In genomic region chr2:127614731-127615130, GRCh38 we compare ENCODE assay signal across 22 cellular contexts. TPM values are rescaled to one million over a fixed set of nuclear protein-coding genes. Genes with fewer than 3 reads are reported as not detected.
DNase-seq lines count a peak whose midpoint lies in the region; ATAC-seq and TF ChIP-seq lines count a peak whose summit lies in the region.
"Had no signal": no experiment of that assay in that cellular context is flagged by ENCODE, and none has a peak within 500 bp of the region (broad histone marks: within the 10 kb centered on the region; RNA-seq: fewer than 3 reads in every experiment).

No MANE protein-coding gene starts in this region.

- H3K4me3 Mint-ChIP-seq in activated naive CD4-positive, alpha-beta T cell treated with anti-CD3 and anti-CD28 coated beads for 36 hours, result no peak overlapping the region
- H3K4me3 Mint-ChIP-seq: stimulated activated naive B cell treated with anti-CD40 and anti-IgM and Interleukin-4, amounts not matched to agents 10 μg/mL and 1 μg/mL and 100 μg/mL, for 72 hours had no signal

- peaks cover 8% of the 10 kb centered on the region for H3K9me3 Mint-ChIP-seq in activated naive CD4-positive, alpha-beta T cell treated with anti-CD3 and anti-CD28 coated beads for 36 hours

- intact Hi-C loops in activated naive CD4-positive, alpha-beta T cell treated with anti-CD3 and anti-CD28 coated beads for 36 hours (cut with micrococcal nuclease), result no loop called here
- intact Hi-C loops in stomach (cut with DNase I; ENCODE audit: low total_unique reads), result no loop called here

- ATAC-seq in foreskin keratinocyte, result peak; percentile 46
- ATAC-seq in GM21367 (IDR thresholded peaks at IDR 0.05; ENCODE audit: unreplicated experiment), result no peak
- ATAC-seq: left colon; mucosa of descending colon; stimulated activated naive B cell treated with anti-CD40 and anti-IgM and Interleukin-4, amounts not matched to agents 10 μg/mL and 1 μg/mL and 100 μg/mL, for 72 hours had no signal

- H3K36me3 ChIP-seq in stomach, result no peaks in the 10 kb centered on the region
- H3K36me3 ChIP-seq: ascending aorta, WERI-Rb-1 had no signal

- H3K27ac Mint-ChIP-seq in activated naive CD4-positive, alpha-beta T cell treated with anti-CD3 and anti-CD28 coated beads for 36 hours, result no peak overlapping the region
- H3K27ac Mint-ChIP-seq: stimulated activated naive B cell treated with anti-CD40 and anti-IgM and Interleukin-4, amounts not matched to agents 10 μg/mL and 1 μg/mL and 100 μg/mL, for 72 hours had no signal

- no peak overlapping the region for H3K27ac ChIP-seq in foreskin keratinocyte
- H3K27ac ChIP-seq in stomach, result no peak overlapping the region
- H3K27ac ChIP-seq: ascending aorta, coronary artery, KMS-11, WERI-Rb-1 had no signal

- CTCF ChIA-PET in activated naive CD4-positive, alpha-beta T cell treated with anti-CD3 and anti-CD28 coated beads for 36 hours (lab: Charles Lee), result interaction anchor here (1.0 to 2.9 kb wide), 2 partner anchors 24 to 35 kb away, joined by 3 to 14 read pairs; no protein-coding TSS in a partner anchor

- no peaks in the 10 kb centered on the region for H3K27me3 Mint-ChIP-seq in activated naive CD4-positive, alpha-beta T cell treated with anti-CD3 and anti-CD28 coated beads for 36 hours (ENCODE audit: low read depth)
- H3K27me3 Mint-ChIP-seq: stimulated activated naive B cell treated with anti-CD40 and anti-IgM and Interleukin-4, amounts not matched to agents 10 μg/mL and 1 μg/mL and 100 μg/mL, for 72 hours had no signal

- H3K4me1 ChIP-seq in foreskin keratinocyte, result no peaks in the 10 kb centered on the region
- no peaks in the 10 kb centered on the region for H3K4me1 ChIP-seq in stomach
- H3K4me1 ChIP-seq: ascending aorta had no signal

- DNase-seq in activated naive CD4-positive, alpha-beta T cell treated with anti-CD3 and anti-CD28 coated beads for 36 hours, result peak; percentile 1
- no peak for DNase-seq in activated naive CD4-positive, alpha-beta T cell treated with Interleukin-2 at 50 U/mL for 16 hours
- DNase-seq in RPMI7951 (ENCODE audit: low read depth) (peak; percentile 99), foreskin keratinocyte (peak in 1 of 2 donors; percentile 45), stomach (peak; percentile 3), cortex of kidney (lab: John Stamatoyannopoulos, UW) (no peak), NCI-H2081 treated with DMSO at 0.1 percent for 48 hours (lab: John Stamatoyannopoulos, UW) (no peak)
- DNase-seq: activated gamma-delta T cell; hippocampal formation; left colon; mucosa of descending colon; NCI-H1694; NCI-H524 treated with DMSO at 0.1 percent for 48 hours; OCI-M1; small intestine; stimulated activated naive B cell treated with anti-CD40 and anti-IgM and Interleukin-4, amounts not matched to agents 10 μg/mL and 1 μg/mL and 100 μg/mL, for 72 hours had no signal

- no peak for TF ChIP-seq CTCF in foreskin keratinocyte (conservative IDR thresholded peaks at IDR 0.05)
- TF ChIP-seq CTCF in stomach (IDR thresholded peaks at IDR 0.05), result no peak

- peaks cover 0 to 39% (median 26%) of the 10 kb centered on the region in 4 donors for H3K9me3 ChIP-seq in stomach
- H3K9me3 ChIP-seq: mucosa of descending colon had no signal

- H3K36me3 Mint-ChIP-seq in activated naive CD4-positive, alpha-beta T cell treated with anti-CD3 and anti-CD28 coated beads for 36 hours (ENCODE audit: low read depth), result no peaks in the 10 kb centered on the region

- H3K27me3 ChIP-seq in foreskin keratinocyte, result peaks cover 6% of the 10 kb centered on the region
- H3K27me3 ChIP-seq in stomach, result peaks cover 0 to 11% (median 0%) of the 10 kb centered on the region in 3 donors
- H3K27me3 ChIP-seq: ascending aorta had no signal

- TF ChIP-seq POLR2A in stomach (IDR thresholded peaks at IDR 0.05), result no peak

- peaks cover 22% of the 10 kb centered on the region for H3K4me1 Mint-ChIP-seq in activated naive CD4-positive, alpha-beta T cell treated with anti-CD3 and anti-CD28 coated beads for 36 hours (ENCODE audit: low read depth)

- 67 to 84% (median 74%) methylated on average over 3 of the region's 3 CpGs for WGBS in stomach, 5 donors

- no peak overlapping the region for H3K4me3 ChIP-seq in stomach
- H3K4me3 ChIP-seq: ascending aorta, coronary artery, mucosa of descending colon had no signal

- no peak for TF ChIP-seq EP300 in stomach (IDR thresholded peaks at IDR 0.05)

RNA-seq across cellular contexts. Expression of gene GPR17, which starts 31.2 kb away (rescaled TPM):
- not detected for total RNA-seq in activated naive CD4-positive, alpha-beta T cell treated with anti-CD3 and anti-CD28 coated beads for 36 hours
- total RNA-seq in RPMI7951 (2014; rRNA removed; shearing (Covaris generic)), result 0.29 and 0.84 TPM in 2 replicates
- total RNA-seq in foreskin keratinocyte, result not detected in 2 replicates
- not detected in 2 replicates for polyA plus RNA-seq in foreskin keratinocyte
- total RNA-seq in stomach, result not detected
- under 1 TPM; 0.19 to 0.61 (median 0.25) TPM for polyA plus RNA-seq in stomach
- total RNA-seq: ascending aorta, omental fat pad had no signal

Comparison
In these comparisons a context has a peak if more than half of its experiments do, and no peak if none do; other contexts are left out.
1. DNase-seq: peak in activated naive CD4-positive, alpha-beta T cell treated with anti-CD3 and anti-CD28 coated beads for 36 hours (single experiment), RPMI7951 (single experiment) and stomach (single experiment); none in activated naive CD4-positive, alpha-beta T cell treated with Interleukin-2 at 50 U/mL for 16 hours (single experiment), cortex of kidney (single experiment) and NCI-H2081 treated with DMSO at 0.1 percent for 48 hours (single experiment).